9 cellular contexts compared by ENCODE assay signal in the genomic region with DNA sequence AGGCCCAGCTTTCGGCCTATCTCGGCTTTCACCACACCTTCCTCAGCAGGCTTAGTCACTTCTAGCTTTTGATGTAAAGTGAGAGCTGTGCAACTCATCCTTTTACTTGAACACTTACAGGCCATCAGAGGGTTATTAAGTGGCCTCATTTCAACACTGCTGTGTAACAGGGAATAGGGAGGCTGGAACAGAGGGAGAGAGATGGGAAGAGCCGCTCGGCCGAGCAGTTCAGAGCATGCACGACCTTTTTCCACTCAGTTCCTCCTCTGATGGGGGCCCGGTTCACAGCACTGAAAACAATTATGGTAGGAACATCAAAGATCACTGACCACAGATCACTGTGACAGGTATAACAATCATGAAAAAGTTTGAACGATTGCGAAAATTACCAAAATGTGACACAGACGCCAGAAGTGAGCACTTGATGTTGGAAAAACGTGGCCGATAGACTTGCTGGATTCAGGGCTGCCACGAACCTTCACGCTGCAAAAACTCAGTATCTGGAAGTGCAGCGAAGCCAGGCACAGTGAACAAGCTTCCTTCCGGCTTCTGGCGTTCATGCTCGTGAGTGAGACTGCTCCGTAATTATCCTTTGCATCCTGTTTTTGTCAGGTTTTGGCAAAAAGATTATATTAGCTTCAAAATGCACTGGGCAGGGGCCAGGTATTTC. TPM values are rescaled to one million over a fixed set of nuclear protein-coding genes. Genes with fewer than 3 reads are reported as not detected.
DNase-seq lines count a peak whose midpoint lies in the region; ATAC-seq and TF ChIP-seq lines count a peak whose summit lies in the region.
"Had no signal": no experiment of that assay in that cellular context is flagged by ENCODE, and none has a peak within 500 bp of the region (broad histone marks: within the 10 kb centered on the region; RNA-seq: fewer than 3 reads in every experiment).

No MANE protein-coding gene starts in this region.

- H3K4me3 ChIP-seq in epithelial cell of esophagus (ENCODE audit: low read length) (no peak overlapping the region), colonic mucosa (no peak overlapping the region)
- H3K4me3 ChIP-seq: ovary had no signal

- H3K9me3 ChIP-seq in colonic mucosa: no peaks in the 10 kb centered on the region
- H3K9me3 ChIP-seq: ovary had no signal

- no peak overlapping the region for H3K9ac ChIP-seq in colonic mucosa (ENCODE audit: low read depth in 2 of 2, low read length in 2 of 2)

- H3K27me3 ChIP-seq in colonic mucosa: no peaks in the 10 kb centered on the region
- H3K27me3 ChIP-seq: ovary had no signal

- peak; percentile 67 for DNase-seq in activated CD8-positive, alpha-beta memory T cell treated with anti-CD3 and anti-CD28 coated beads, Interleukin-2, amount 50 U/mL, for 48 hours
- DNase-seq in activated CD8-positive, alpha-beta memory T cell treated with anti-CD3 and anti-CD28 coated beads for 24 hours: no peak
- peak; percentile 50 to 51 for DNase-seq in Kasumi-1 (lab: John Stamatoyannopoulos, UW)
- peak; percentile 31 for DNase-seq in epithelial cell of esophagus (ENCODE audit: low read depth)
- DNase-seq in stimulated activated naive CD8-positive, alpha-beta T cell treated with anti-CD3 and anti-CD28 coated beads, Interleukin-15, Interleukin-2, amounts not matched to agents 100 U/mL and 50 U/mL, for 24 hours: peak; percentile 30
- DNase-seq in colonic mucosa: no peak
- DNase-seq in DMS 273 (lab: John Stamatoyannopoulos, UW; ENCODE audit: unreplicated experiment): no peak
- no peak for DNase-seq in AG08396 (ENCODE audit: low spot score)

- H3K27ac ChIP-seq in colonic mucosa: no peak overlapping the region
- H3K27ac ChIP-seq: ovary had no signal

- H3K4me1 ChIP-seq in colonic mucosa: no peaks in the 10 kb centered on the region

- ATAC-seq in stimulated activated naive CD8-positive, alpha-beta T cell treated with anti-CD3 and anti-CD28 coated beads, Interleukin-15, Interleukin-2, amounts not matched to agents 100 U/mL and 50 U/mL, for 24 hours: peak; percentile 96

- intact Hi-C loops in colonic mucosa (cut with DNase I): no loop called here

- no peak for TF ChIP-seq CTCF in epithelial cell of esophagus (IDR thresholded peaks at IDR 0.05; ENCODE audit: insufficient read depth, low read depth, low read length, missing control alignments)
- TF ChIP-seq CTCF in colonic mucosa (IDR thresholded peaks at IDR 0.05): no peak

- H3K36me3 ChIP-seq in colonic mucosa: no peaks in the 10 kb centered on the region
- H3K36me3 ChIP-seq: ovary had no signal

RNA-seq across cellular contexts. Expression of gene AGPAT3, which starts 28.6 kb away (rescaled TPM):
- 100 to 1,000 TPM in 1 of 2 donors, 10 to 100 TPM in 1; 82.2 to 101 TPM for total RNA-seq in colonic mucosa

Comparison
In these comparisons a context has a peak if more than half of its experiments do, and no peak if none do; other contexts are left out.
1. DNase-seq: peak in activated CD8-positive, alpha-beta memory T cell treated with anti-CD3 and anti-CD28 coated beads, Interleukin-2, amount 50 U/mL, for 48 hours (single experiment), Kasumi-1 (2 of 2), epithelial cell of esophagus (single experiment) and stimulated activated naive CD8-positive, alpha-beta T cell treated with anti-CD3 and anti-CD28 coated beads, Interleukin-15, Interleukin-2, amounts not matched to agents 100 U/mL and 50 U/mL, for 24 hours (single experiment); none in activated CD8-positive, alpha-beta memory T cell treated with anti-CD3 and anti-CD28 coated beads for 24 hours (single experiment), colonic mucosa (single experiment), DMS 273 (single experiment) and AG08396 (single experiment).